ENCODE assay signal across 2 cellular contexts in the genomic region with DNA sequence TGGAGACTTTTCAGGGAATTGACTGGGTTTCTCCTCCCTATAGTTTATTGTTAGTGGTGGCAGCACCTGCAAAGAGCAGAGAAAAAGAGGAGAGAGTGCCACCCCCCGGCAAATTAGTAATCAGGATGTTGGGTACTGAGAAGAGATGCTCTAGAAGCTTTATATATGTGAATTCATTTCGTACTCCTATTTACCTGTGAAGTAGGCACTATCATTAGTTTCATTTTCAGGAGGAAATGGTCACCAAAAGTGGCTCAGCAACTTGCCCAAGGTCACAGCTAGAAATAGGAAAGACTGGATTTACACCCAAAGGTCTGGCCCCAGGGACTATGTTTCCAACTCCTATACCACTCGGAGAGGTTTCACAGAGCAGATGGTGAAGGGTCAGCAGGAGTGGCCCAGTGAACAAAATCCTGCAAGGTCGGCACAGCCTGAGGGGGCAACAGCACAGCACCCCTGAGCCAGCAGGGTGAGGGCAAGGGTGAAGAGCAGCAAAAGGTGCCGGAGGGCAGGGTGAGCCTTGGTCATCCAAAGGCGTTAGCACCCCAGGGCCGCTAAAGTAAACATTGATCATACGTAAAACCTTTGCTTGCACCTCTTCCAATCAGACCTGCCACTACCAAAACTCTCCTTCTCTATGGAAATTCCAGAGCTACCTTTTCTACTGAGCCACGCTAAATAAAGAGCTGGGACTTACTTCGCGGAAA.
TF ChIP-seq lines count a peak whose summit lies in the region.

No MANE protein-coding gene starts in this region.

TF ChIP-seq in IMR-90, 13 proteins besides CTCF, POLR2A, EP300 and RAD21 (continued from another document):
- TF ChIP-seq, protein P1, sequence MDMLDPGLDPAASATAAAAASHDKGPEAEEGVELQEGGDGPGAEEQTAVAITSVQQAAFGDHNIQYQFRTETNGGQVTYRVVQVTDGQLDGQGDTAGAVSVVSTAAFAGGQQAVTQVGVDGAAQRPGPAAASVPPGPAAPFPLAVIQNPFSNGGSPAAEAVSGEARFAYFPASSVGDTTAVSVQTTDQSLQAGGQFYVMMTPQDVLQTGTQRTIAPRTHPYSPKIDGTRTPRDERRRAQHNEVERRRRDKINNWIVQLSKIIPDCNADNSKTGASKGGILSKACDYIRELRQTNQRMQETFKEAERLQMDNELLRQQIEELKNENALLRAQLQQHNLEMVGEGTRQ (IDR thresholded peaks at IDR 0.05; ENCODE audit: low read depth, low read length): no peak
- TF ChIP-seq, protein P2, sequence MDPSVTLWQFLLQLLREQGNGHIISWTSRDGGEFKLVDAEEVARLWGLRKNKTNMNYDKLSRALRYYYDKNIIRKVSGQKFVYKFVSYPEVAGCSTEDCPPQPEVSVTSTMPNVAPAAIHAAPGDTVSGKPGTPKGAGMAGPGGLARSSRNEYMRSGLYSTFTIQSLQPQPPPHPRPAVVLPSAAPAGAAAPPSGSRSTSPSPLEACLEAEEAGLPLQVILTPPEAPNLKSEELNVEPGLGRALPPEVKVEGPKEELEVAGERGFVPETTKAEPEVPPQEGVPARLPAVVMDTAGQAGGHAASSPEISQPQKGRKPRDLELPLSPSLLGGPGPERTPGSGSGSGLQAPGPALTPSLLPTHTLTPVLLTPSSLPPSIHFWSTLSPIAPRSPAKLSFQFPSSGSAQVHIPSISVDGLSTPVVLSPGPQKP (IDR thresholded peaks at IDR 0.05; ENCODE audit: borderline replicate concordance, low read depth, low read length): no peak
- no peak for TF ChIP-seq MAZ (IDR thresholded peaks at IDR 0.05; ENCODE audit: borderline replicate concordance, low read depth, low read length)
- no peak for TF ChIP-seq MAFK (IDR thresholded peaks at IDR 0.05; ENCODE audit: low read depth, low read length)
- TF ChIP-seq CEBPB (IDR thresholded peaks at IDR 0.05; ENCODE audit: low read depth, low read length): no peak
- no peak for TF ChIP-seq FOS (IDR thresholded peaks at IDR 0.05; ENCODE audit: low read depth, low read length)
- TF ChIP-seq CHD1 (IDR thresholded peaks at IDR 0.05; ENCODE audit: low read depth, low read length): no peak
- no peak for TF ChIP-seq RFX5 (IDR thresholded peaks at IDR 0.05; ENCODE audit: low read depth, low read length)
- TF ChIP-seq SMC3 (IDR thresholded peaks at IDR 0.05; ENCODE audit: low read depth, low read length): no peak
- no peak for TF ChIP-seq MXI1 (IDR thresholded peaks at IDR 0.05; ENCODE audit: borderline replicate concordance, low read depth, low read length)
- no peak for TF ChIP-seq BHLHE40 (IDR thresholded peaks at IDR 0.05; ENCODE audit: low read depth, low read length)

TF ChIP-seq in neural cell, 6 proteins besides CTCF, POLR2A, EP300 and RAD21 (continued from another document):
- TF ChIP-seq, protein P3, sequence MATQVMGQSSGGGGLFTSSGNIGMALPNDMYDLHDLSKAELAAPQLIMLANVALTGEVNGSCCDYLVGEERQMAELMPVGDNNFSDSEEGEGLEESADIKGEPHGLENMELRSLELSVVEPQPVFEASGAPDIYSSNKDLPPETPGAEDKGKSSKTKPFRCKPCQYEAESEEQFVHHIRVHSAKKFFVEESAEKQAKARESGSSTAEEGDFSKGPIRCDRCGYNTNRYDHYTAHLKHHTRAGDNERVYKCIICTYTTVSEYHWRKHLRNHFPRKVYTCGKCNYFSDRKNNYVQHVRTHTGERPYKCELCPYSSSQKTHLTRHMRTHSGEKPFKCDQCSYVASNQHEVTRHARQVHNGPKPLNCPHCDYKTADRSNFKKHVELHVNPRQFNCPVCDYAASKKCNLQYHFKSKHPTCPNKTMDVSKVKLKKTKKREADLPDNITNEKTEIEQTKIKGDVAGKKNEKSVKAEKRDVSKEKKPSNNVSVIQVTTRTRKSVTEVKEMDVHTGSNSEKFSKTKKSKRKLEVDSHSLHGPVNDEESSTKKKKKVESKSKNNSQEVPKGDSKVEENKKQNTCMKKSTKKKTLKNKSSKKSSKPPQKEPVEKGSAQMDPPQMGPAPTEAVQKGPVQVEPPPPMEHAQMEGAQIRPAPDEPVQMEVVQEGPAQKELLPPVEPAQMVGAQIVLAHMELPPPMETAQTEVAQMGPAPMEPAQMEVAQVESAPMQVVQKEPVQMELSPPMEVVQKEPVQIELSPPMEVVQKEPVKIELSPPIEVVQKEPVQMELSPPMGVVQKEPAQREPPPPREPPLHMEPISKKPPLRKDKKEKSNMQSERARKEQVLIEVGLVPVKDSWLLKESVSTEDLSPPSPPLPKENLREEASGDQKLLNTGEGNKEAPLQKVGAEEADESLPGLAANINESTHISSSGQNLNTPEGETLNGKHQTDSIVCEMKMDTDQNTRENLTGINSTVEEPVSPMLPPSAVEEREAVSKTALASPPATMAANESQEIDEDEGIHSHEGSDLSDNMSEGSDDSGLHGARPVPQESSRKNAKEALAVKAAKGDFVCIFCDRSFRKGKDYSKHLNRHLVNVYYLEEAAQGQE (IDR thresholded peaks at IDR 0.05; ENCODE audit: borderline replicate concordance): no peak
- no peak for TF ChIP-seq TAF1 (IDR thresholded peaks at IDR 0.05; ENCODE audit: low read depth)
- no peak for TF ChIP-seq SMC3 (conservative IDR thresholded peaks at IDR 0.05; ENCODE audit: poor library complexity)
- no peak for TF ChIP-seq POLR2AphosphoS5 (IDR thresholded peaks at IDR 0.05)
- TF ChIP-seq EZH2 (IDR thresholded peaks at IDR 0.05; ENCODE audit: borderline replicate concordance, insufficient read depth, low read length, poor library complexity, severe bottlenecking): no peak
